ENCODE assay signal across 18 cellular contexts in genomic region chr10:8159628-8160165, GRCh38.
DNase-seq lines count a peak whose midpoint lies in the region; TF ChIP-seq lines count a peak whose summit lies in the region.
"Had no signal": no experiment of that assay in that cellular context is flagged by ENCODE, and none has a peak within 500 bp of the region (broad histone marks: within the 10 kb centered on the region; RNA-seq: fewer than 3 reads in every experiment).

No MANE protein-coding gene starts in this region.

- no peak overlapping the region for H3K4me2 ChIP-seq in smooth muscle cell

- H3K4me3 ChIP-seq in smooth muscle cell = no peak overlapping the region
- no peak overlapping the region for H3K4me3 ChIP-seq in effector memory CD4-positive, alpha-beta T cell (ENCODE audit: insufficient read depth, low read depth, low read length, poor library complexity, severe bottlenecking)
- H3K4me3 ChIP-seq: ascending aorta, pancreas, upper lobe of left lung had no signal

- no peak for TF ChIP-seq CTCF in smooth muscle cell (IDR thresholded peaks at IDR 0.05; ENCODE audit: borderline replicate concordance, insufficient read depth, poor library complexity, severe bottlenecking)

- no peaks in the 10 kb centered on the region for H4K20me1 ChIP-seq in smooth muscle cell (ENCODE audit: low read depth)

- peaks cover 5% of the 10 kb centered on the region for H3K27me3 ChIP-seq in smooth muscle cell (ENCODE audit: low read depth)
- no peaks in the 10 kb centered on the region for H3K27me3 ChIP-seq in effector memory CD4-positive, alpha-beta T cell (replicated peaks; ENCODE audit: control insufficient read depth, insufficient read depth, low read length, poor library complexity, severe bottlenecking)
- H3K27me3 ChIP-seq: ascending aorta, upper lobe of left lung had no signal

- H3K79me2 ChIP-seq in smooth muscle cell (ENCODE audit: low read depth) = no peaks in the 10 kb centered on the region

- 95% methylated on average over 3 of the region's 3 CpGs for WGBS in smooth muscle cell (ENCODE audit: low lambda C conversion rate)

- DNase-seq in activated CD4-positive, alpha-beta T cell treated with anti-CD3 and anti-CD28 coated beads for 48 hours = peak; percentile 8
- DNase-seq in activated CD4-positive, alpha-beta T cell treated with anti-CD3 and anti-CD28 coated beads for 1 hour = no peak
- DNase-seq in M059J (ENCODE audit: low read depth) (peak; percentile 86), amniotic epithelial cell (ENCODE audit: low read depth) (peak; percentile 48), smooth muscle cell (lab: John Stamatoyannopoulos, UW; ENCODE audit: unreplicated experiment) (no peak), COLO668 (lab: John Stamatoyannopoulos, UW; ENCODE audit: unreplicated experiment) (no peak), NCI-H146 treated with DMSO at 0.1 percent for 48 hours (lab: John Stamatoyannopoulos, UW; ENCODE audit: unreplicated experiment) (no peak)
- DNase-seq in effector memory CD4-positive, alpha-beta T cell = no peak
- DNase-seq: activated CD4-positive, alpha-beta T cell treated with anti-CD3 and anti-CD28 coated beads, Interleukin-2, amount 50 U/mL, for 4 hours; activated effector memory CD4-positive, alpha-beta T cell treated with anti-CD3 and anti-CD28 coated beads, Interleukin-2, amount 50 U/mL, for 16 hours; CD4-positive, alpha-beta T cell; erythroblast; NCI-H1092 treated with DMSO at 0.1 percent for 48 hours; NK-92 treated with Interleukin-12 subunit alpha and Interleukin-12 subunit beta, amount 100 ng/mL, for 24 hours; pancreas; stimulated activated naive CD4-positive, alpha-beta T cell had no signal

- H3K9me3 ChIP-seq in smooth muscle cell (replicated peaks; ENCODE audit: low read depth) = no peaks in the 10 kb centered on the region
- H3K9me3 ChIP-seq in effector memory CD4-positive, alpha-beta T cell (ENCODE audit: control insufficient read depth, low read length) = no peaks in the 10 kb centered on the region
- H3K9me3 ChIP-seq: ascending aorta, pancreas, upper lobe of left lung had no signal

- peak overlapping the region; percentile 24 for H3K27ac ChIP-seq in smooth muscle cell (ENCODE audit: low read depth)
- H3K27ac ChIP-seq in effector memory CD4-positive, alpha-beta T cell (ENCODE audit: insufficient read depth, low read length, poor library complexity, severe bottlenecking) = no peak overlapping the region
- H3K27ac ChIP-seq: ascending aorta, pancreas, upper lobe of left lung had no signal

- no peaks in the 10 kb centered on the region for H3K4me1 ChIP-seq in smooth muscle cell (ENCODE audit: low read depth)
- H3K4me1 ChIP-seq in effector memory CD4-positive, alpha-beta T cell (ENCODE audit: control insufficient read depth, insufficient read depth, low read length, poor library complexity, severe bottlenecking) = no peaks in the 10 kb centered on the region
- H3K4me1 ChIP-seq: ascending aorta, pancreas, upper lobe of left lung had no signal

- no peaks in the 10 kb centered on the region for H3K36me3 ChIP-seq in smooth muscle cell (ENCODE audit: low read depth)
- H3K36me3 ChIP-seq in effector memory CD4-positive, alpha-beta T cell (ENCODE audit: control insufficient read depth, insufficient read depth, low read length) = no peaks in the 10 kb centered on the region
- H3K36me3 ChIP-seq: ascending aorta, pancreas, upper lobe of left lung had no signal

- H3F3A ChIP-seq in smooth muscle cell (ENCODE audit: low read depth) = no peaks in the 10 kb centered on the region

- H2AFZ ChIP-seq in smooth muscle cell (ENCODE audit: low read depth) = no peak overlapping the region

- no peak overlapping the region for H3K9ac ChIP-seq in smooth muscle cell (ENCODE audit: low read depth)

Comparison
In these comparisons a context has a peak if more than half of its experiments do, and no peak if none do; other contexts are left out.
1. DNase-seq: peak in activated CD4-positive, alpha-beta T cell treated with anti-CD3 and anti-CD28 coated beads for 48 hours (single experiment), M059J (single experiment) and amniotic epithelial cell (single experiment); none in activated CD4-positive, alpha-beta T cell treated with anti-CD3 and anti-CD28 coated beads for 1 hour (single experiment), smooth muscle cell (single experiment), COLO668 (single experiment), NCI-H146 treated with DMSO at 0.1 percent for 48 hours (single experiment) and effector memory CD4-positive, alpha-beta T cell (0 of 3).